In the genomic region with DNA sequence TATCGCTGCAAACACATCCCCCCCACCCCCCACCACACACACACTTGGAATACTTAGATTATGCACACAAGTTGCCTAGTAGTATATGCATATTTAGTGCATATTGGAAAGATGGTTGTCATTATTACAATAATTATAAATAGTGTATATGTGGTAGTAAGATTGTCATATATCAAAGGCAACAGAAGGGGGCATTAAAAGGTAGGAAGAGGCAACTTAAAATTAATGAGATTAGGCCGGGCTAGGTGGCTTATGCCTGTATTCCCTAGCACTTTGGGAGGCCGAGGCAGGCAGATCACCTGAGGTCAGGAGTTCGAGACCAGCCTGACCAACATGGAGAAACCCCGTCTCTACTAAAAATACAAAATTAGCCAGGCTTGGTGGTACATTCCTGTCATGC, we compare ENCODE assay signal across 20 cellular contexts. TPM values are rescaled to one million over a fixed set of nuclear protein-coding genes. Genes with fewer than 3 reads are reported as not detected.
DNase-seq lines count a peak whose midpoint lies in the region; ATAC-seq and TF ChIP-seq lines count a peak whose summit lies in the region.
"Had no signal": no experiment of that assay in that cellular context is flagged by ENCODE, and none has a peak within 500 bp of the region (broad histone marks: within the 10 kb centered on the region; RNA-seq: fewer than 3 reads in every experiment).

No MANE protein-coding gene starts in this region.

- H3K27me3 ChIP-seq in Loucy (ENCODE audit: insufficient read depth, low read length, poor library complexity, severe bottlenecking), result no peaks in the 10 kb centered on the region
- peaks cover 11% of the 10 kb centered on the region for H3K27me3 ChIP-seq in osteoblast (ENCODE audit: insufficient read depth, low read length)
- H3K27me3 ChIP-seq: Peyer's patch had no signal

- no peaks in the 10 kb centered on the region for H4K20me1 ChIP-seq in Loucy (ENCODE audit: insufficient read depth, low read length, poor library complexity, severe bottlenecking)
- no peaks in the 10 kb centered on the region for H4K20me1 ChIP-seq in osteoblast (ENCODE audit: insufficient read depth, low read length)

- H3K36me3 ChIP-seq in Loucy (ENCODE audit: insufficient read depth, low read length) (no peaks in the 10 kb centered on the region), osteoblast (ENCODE audit: insufficient read depth, low read length) (no peaks in the 10 kb centered on the region)
- H3K36me3 ChIP-seq: Peyer's patch had no signal

- H3K4me3 ChIP-seq in Loucy (ENCODE audit: low read length, poor library complexity, severe bottlenecking) (no peak overlapping the region), osteoblast (ENCODE audit: insufficient read depth, low read length) (no peak overlapping the region)
- H3K4me3 ChIP-seq: A549, GM23248, Peyer's patch had no signal

- H3K27ac ChIP-seq in VCaP (no peak overlapping the region), osteoblast (ENCODE audit: low read depth, low read length) (no peak overlapping the region)
- H3K27ac ChIP-seq: A549, GM23248, Peyer's patch had no signal

- 0 out of 2 replicates have a peak, but pooled peaks have one; percentile 17 for TF ChIP-seq CTCF in Loucy (conservative IDR thresholded peaks at IDR 0.05; ENCODE audit: low read length)
- peak; percentile 20; the same call in 1 of the 2 replicates for TF ChIP-seq CTCF in VCaP (conservative IDR thresholded peaks at IDR 0.05)
- TF ChIP-seq CTCF in osteoblast (IDR thresholded peaks at IDR 0.05; ENCODE audit: extremely low read depth, low read depth, low read length), result peak; percentile 16

- H3K4me1 ChIP-seq in Loucy (ENCODE audit: insufficient read depth, low read length, poor library complexity, severe bottlenecking), result no peaks in the 10 kb centered on the region
- no peaks in the 10 kb centered on the region for H3K4me1 ChIP-seq in osteoblast (ENCODE audit: insufficient read depth, low read length)
- H3K4me1 ChIP-seq: A549, Peyer's patch had no signal

- no peaks in the 10 kb centered on the region for H3K9me2 ChIP-seq in Loucy (replicated peaks; ENCODE audit: low read depth, low read length)

- DNase-seq in NCI-H82 (lab: John Stamatoyannopoulos, UW) (peak; percentile 25), NCI-H82 treated with DMSO at 0.1 percent for 48 hours (lab: John Stamatoyannopoulos, UW; ENCODE audit: unreplicated experiment) (no peak), osteoblast (ENCODE audit: insufficient read length, low spot score, missing footprints) (no peak), NCI-H1105 (lab: John Stamatoyannopoulos, UW) (no peak)
- DNase-seq: AML-193, EL, GM23248, KG1, NCI-H1417, NCI-H2029, Peyer's patch, Right ventricle myocardium superior, T-helper 1 cell had no signal

- ATAC-seq in HG03135 (IDR thresholded peaks at IDR 0.05; ENCODE audit: unreplicated experiment) (no peak), HG02840 (IDR thresholded peaks at IDR 0.05; ENCODE audit: low FRiP score, unreplicated experiment) (no peak)
- ATAC-seq: A549, HepG2, SK-N-SH treated with all-trans-retinoic acid at 6 μM for 48 hours had no signal

- no peak overlapping the region for H3K9ac ChIP-seq in Loucy (ENCODE audit: low read depth, low read length, poor library complexity, severe bottlenecking)
- H3K9ac ChIP-seq: GM23248 had no signal

- H3K9me3 ChIP-seq in Loucy (ENCODE audit: insufficient read depth, low read depth, low read length) (no peaks in the 10 kb centered on the region), osteoblast (ENCODE audit: low read depth, low read length) (no peaks in the 10 kb centered on the region)
- H3K9me3 ChIP-seq: A549, Peyer's patch had no signal

- H2AFZ ChIP-seq in Loucy (ENCODE audit: low read length) (no peak overlapping the region), osteoblast (ENCODE audit: low read length) (no peak overlapping the region)
- H2AFZ ChIP-seq: GM23248 had no signal

- no peak overlapping the region for H3K4me2 ChIP-seq in Loucy (ENCODE audit: low read depth, low read length, poor library complexity, severe bottlenecking)
- H3K4me2 ChIP-seq in osteoblast (ENCODE audit: insufficient read depth, low read length), result no peak overlapping the region
- H3K4me2 ChIP-seq: A549 had no signal

- H3K79me2 ChIP-seq in Loucy (ENCODE audit: insufficient read depth, low read length), result no peaks in the 10 kb centered on the region
- no peaks in the 10 kb centered on the region for H3K79me2 ChIP-seq in osteoblast (ENCODE audit: insufficient read depth, low read length)

- H3F3A ChIP-seq in Loucy (ENCODE audit: low read depth), result no peaks in the 10 kb centered on the region

RNA-seq across cellular contexts. Expression of gene GSC, which starts 52.1 kb away (rescaled TPM):
- 9.4 and 10.6 TPM in 2 replicates for total RNA-seq in osteoblast
- total RNA-seq: HepG2, Peyer's patch had no signal
